Comparison of ENCODE assay signal across 24 cellular contexts in the genomic region with DNA sequence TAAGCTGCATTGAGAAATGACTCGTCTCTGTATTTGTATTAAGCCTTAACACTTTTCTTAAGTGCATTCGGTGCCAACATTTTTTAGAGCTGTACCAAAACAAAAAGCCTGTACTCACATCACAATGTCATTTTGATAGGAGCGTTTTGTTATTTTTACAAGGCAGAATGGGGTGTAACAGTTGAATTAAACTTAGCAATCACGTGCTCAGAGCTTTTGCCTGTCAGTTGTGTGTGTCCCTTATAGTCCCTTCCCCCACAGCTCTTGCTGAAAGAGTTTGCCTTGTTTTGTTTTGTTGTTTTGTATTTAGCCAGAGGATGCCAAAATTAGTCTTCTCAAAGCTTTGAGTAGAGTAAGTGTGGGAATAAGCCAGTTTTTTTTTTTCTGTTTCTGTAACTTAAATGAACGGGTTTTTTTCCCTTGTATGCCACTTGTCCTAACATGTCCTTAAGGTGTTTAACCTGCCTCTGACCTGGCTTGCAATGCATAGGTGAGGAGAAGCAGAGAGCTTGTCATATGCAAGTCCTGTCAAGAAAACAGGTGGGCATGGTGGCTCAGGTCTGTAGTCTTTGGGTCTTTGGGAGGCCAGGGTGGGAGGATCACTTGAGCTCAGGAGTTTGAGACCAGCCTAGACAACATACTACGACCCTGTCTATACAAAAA. TPM values are rescaled to one million over a fixed set of nuclear protein-coding genes. Genes with fewer than 3 reads are reported as not detected.
A peak's percentile ranks its signal among the peaks of the same experiment; 100 is the strongest.
DNase-seq lines count a peak whose midpoint lies in the region; ATAC-seq, FAIRE-seq and TF ChIP-seq lines count a peak whose summit lies in the region.
"Had no signal": no experiment of that assay in that cellular context is flagged by ENCODE, and none has a peak within 500 bp of the region (broad histone marks: within the 10 kb centered on the region; RNA-seq: fewer than 3 reads in every experiment).

No MANE protein-coding gene starts in this region.

- FAIRE-seq in bronchial epithelial cell (lab: Jason Lieb, UNC): no peak
- no peak for FAIRE-seq in frontal cortex (lab: Jason Lieb, UNC)

- H3K9me3 ChIP-seq in Panc1 (ENCODE audit: control insufficient read depth, insufficient read depth, low read depth, low read length): no peaks in the 10 kb centered on the region
- H3K9me3 ChIP-seq: left lung, psoas muscle, stomach had no signal

- no peak overlapping the region for H3K4me3 Mint-ChIP-seq in activated CD4-positive, alpha-beta T cell treated with anti-CD3 and anti-CD28 coated beads, Interleukin-2, amount 10 ng/mL, durations not matched to agents 24 days and 14 days
- H3K4me3 Mint-ChIP-seq in neural crest cell: peak overlapping the region; percentile 31
- H3K4me3 Mint-ChIP-seq: activated B cell treated with CpG ODN at 0.5 μM for 24 hours; dendritic cell treated with granulocyte-macrophage colony-stimulating factor and Interleukin-4, amounts not matched to agents 40 ng/mL and 50 ng/mL, for 4 days; nephron progenitor cell had no signal

- BruUV-seq in Panc1 (replicated peaks; lab: Mats Ljungman, UMichigan): TSS peak; percentile 66

- POLR2A ChIA-PET in Panc1 (lab: Charles Lee): interaction anchor here (0.7 kb wide), 1 partner anchor 15 kb away, joined by 4 read pairs; no protein-coding TSS in a partner anchor

- H3K27me3 Mint-ChIP-seq in activated CD4-positive, alpha-beta T cell treated with anti-CD3 and anti-CD28 coated beads, Interleukin-2, amount 10 ng/mL, durations not matched to agents 24 days and 14 days: no peaks in the 10 kb centered on the region
- peaks cover 5% of the 10 kb centered on the region for H3K27me3 Mint-ChIP-seq in neural crest cell (ENCODE audit: low read depth)
- H3K27me3 Mint-ChIP-seq: activated B cell treated with CpG ODN at 0.5 μM for 24 hours; dendritic cell treated with granulocyte-macrophage colony-stimulating factor and Interleukin-4, amounts not matched to agents 40 ng/mL and 50 ng/mL, for 4 days had no signal

- no peak overlapping the region for H3K4me3 ChIP-seq in Panc1 (ENCODE audit: low read depth in 2 of 2, low read length in 2 of 2)
- no peak overlapping the region for H3K4me3 ChIP-seq in bronchial epithelial cell (ENCODE audit: low read depth, low read length)
- H3K4me3 ChIP-seq: left lung, psoas muscle, skin epidermis, stomach had no signal

- no peak for DNase-seq in activated CD4-positive, alpha-beta T cell treated with anti-CD3 and anti-CD28 coated beads, Interleukin-2, amount 10 ng/mL, durations not matched to agents 24 days and 14 days
- DNase-seq in activated CD4-positive, alpha-beta T cell treated with anti-CD3 and anti-CD28 coated beads for 4 hours: no peak
- DNase-seq in Panc1 (ENCODE audit: low read depth, low spot score) (no peak), bronchial epithelial cell (ENCODE audit: low read depth) (peak; percentile 91), neural crest cell (ENCODE audit: low read depth, low spot score) (no peak), frontal cortex (ENCODE audit: low spot score in 2 of 2) (no peak), MV-4-11 (lab: John Stamatoyannopoulos, UW) (no peak)
- DNase-seq: 8988T; activated B cell treated with CpG ODN at 0.5 μM for 24 hours; activated CD8-positive, alpha-beta memory T cell treated with anti-CD3 and anti-CD28 coated beads for 24 hours; AML-193; DMS79; KG1; left lung; NCI-H146; NCI-H524; nephron progenitor cell; psoas muscle; stomach; T-helper 9 cell; trophoblast cell had no signal

- H3K36me3 ChIP-seq in Panc1 (ENCODE audit: control insufficient read depth, insufficient read depth, low read length) (peaks cover 14% of the 10 kb centered on the region; the same call in 1 of the 2 replicates), bronchial epithelial cell (ENCODE audit: control insufficient read depth, insufficient read depth, low read length) (peaks cover 13% of the 10 kb centered on the region)

- H3K27me3 ChIP-seq in Panc1 (ENCODE audit: control insufficient read depth, insufficient read depth, low read length): no peaks in the 10 kb centered on the region
- no peaks in the 10 kb centered on the region for H3K27me3 ChIP-seq in bronchial epithelial cell (ENCODE audit: control insufficient read depth, insufficient read depth, low read length)
- H3K27me3 ChIP-seq: left lung, stomach had no signal

- H3K4me1 Mint-ChIP-seq in activated CD4-positive, alpha-beta T cell treated with anti-CD3 and anti-CD28 coated beads, Interleukin-2, amount 10 ng/mL, durations not matched to agents 24 days and 14 days: peaks cover 14% of the 10 kb centered on the region
- peaks cover 14% of the 10 kb centered on the region for H3K4me1 Mint-ChIP-seq in neural crest cell

- no peaks in the 10 kb centered on the region for H3K9me3 Mint-ChIP-seq in activated CD4-positive, alpha-beta T cell treated with anti-CD3 and anti-CD28 coated beads, Interleukin-2, amount 10 ng/mL, durations not matched to agents 24 days and 14 days
- H3K9me3 Mint-ChIP-seq in neural crest cell: no peaks in the 10 kb centered on the region
- H3K9me3 Mint-ChIP-seq: activated B cell treated with CpG ODN at 0.5 μM for 24 hours; dendritic cell treated with granulocyte-macrophage colony-stimulating factor and Interleukin-4, amounts not matched to agents 40 ng/mL and 50 ng/mL, for 4 days; nephron progenitor cell had no signal

- intact Hi-C loops in activated CD4-positive, alpha-beta T cell treated with anti-CD3 and anti-CD28 coated beads, Interleukin-2, amount 10 ng/mL, durations not matched to agents 24 days and 14 days (cut with micrococcal nuclease): no loop called here
- intact Hi-C loops in Panc1 (cut with micrococcal nuclease; ENCODE audit: unreplicated experiment): no loop called here

- H3K36me3 Mint-ChIP-seq in activated CD4-positive, alpha-beta T cell treated with anti-CD3 and anti-CD28 coated beads, Interleukin-2, amount 10 ng/mL, durations not matched to agents 24 days and 14 days (ENCODE audit: low read depth): peaks cover 47% of the 10 kb centered on the region
- H3K36me3 Mint-ChIP-seq in neural crest cell (ENCODE audit: low read depth): peaks cover 12% of the 10 kb centered on the region

- CTCF ChIA-PET in Panc1 (lab: Charles Lee): no interaction called here

- in situ Hi-C loops in Panc1 (cut with HindIII; ENCODE audit: low pct_unique_long_range_greater_than_20kb, low sequenced_read_pairs): no loop called here

- no peak for ATAC-seq in Panc1
- ATAC-seq in HG03469 (IDR thresholded peaks at IDR 0.05; ENCODE audit: unreplicated experiment): no peak
- ATAC-seq: left lung, psoas muscle had no signal

- peak overlapping the region; percentile 52 for H3K27ac Mint-ChIP-seq in activated CD4-positive, alpha-beta T cell treated with anti-CD3 and anti-CD28 coated beads, Interleukin-2, amount 10 ng/mL, durations not matched to agents 24 days and 14 days
- no peak overlapping the region for H3K27ac Mint-ChIP-seq in neural crest cell (ENCODE audit: unreplicated experiment)
- H3K27ac Mint-ChIP-seq: activated B cell treated with CpG ODN at 0.5 μM for 24 hours; dendritic cell treated with granulocyte-macrophage colony-stimulating factor and Interleukin-4, amounts not matched to agents 40 ng/mL and 50 ng/mL, for 4 days had no signal

- no peak for TF ChIP-seq CTCF in Panc1 (IDR thresholded peaks at IDR 0.05)
- no peak for TF ChIP-seq CTCF in bronchial epithelial cell (IDR thresholded peaks at IDR 0.05; ENCODE audit: insufficient read depth, low read length, severe bottlenecking)
- no peak for TF ChIP-seq CTCF in neural crest cell (conservative IDR thresholded peaks at IDR 0.05)

- peaks cover 8% of the 10 kb centered on the region for H3K4me1 ChIP-seq in Panc1 (ENCODE audit: control insufficient read depth, insufficient read depth, low read length)
- H3K4me1 ChIP-seq: psoas muscle had no signal

- H3K27ac ChIP-seq in Panc1 (ENCODE audit: low read length): no peak overlapping the region
- H3K27ac ChIP-seq: left lung, psoas muscle, stomach had no signal

RNA-seq across cellular contexts. Expression of gene MAPK8IP3, which starts 4.6 kb away (rescaled TPM):
- 78.2 and 80.2 TPM in 2 replicates for total RNA-seq in activated CD4-positive, alpha-beta T cell treated with anti-CD3 and anti-CD28 coated beads, Interleukin-2, amount 10 ng/mL, durations not matched to agents 24 days and 14 days
- total RNA-seq in Panc1 (2021; ENCODE audit: unreplicated experiment) (108 TPM), bronchial epithelial cell (24.5 and 28.7 TPM in 2 replicates), neural crest cell (111 and 113 TPM in 2 replicates), frontal cortex (66.0 TPM)
- 113 TPM for polyA plus RNA-seq in Panc1 (2012; ENCODE audit: insufficient read length)

RNA-seq across cellular contexts. Expression of gene JPT2, which starts 23.3 kb away (rescaled TPM):
- 119 and 120 TPM in 2 replicates for total RNA-seq in activated CD4-positive, alpha-beta T cell treated with anti-CD3 and anti-CD28 coated beads, Interleukin-2, amount 10 ng/mL, durations not matched to agents 24 days and 14 days
- total RNA-seq in Panc1 (2021; ENCODE audit: unreplicated experiment) (200 TPM), bronchial epithelial cell (55.0 and 59.2 TPM in 2 replicates), neural crest cell (247 and 261 TPM in 2 replicates), frontal cortex (28.5 TPM)
- 144 TPM for polyA plus RNA-seq in Panc1 (2012; ENCODE audit: insufficient read length)
